23 cellular contexts compared by ENCODE assay signal in the genomic region with DNA sequence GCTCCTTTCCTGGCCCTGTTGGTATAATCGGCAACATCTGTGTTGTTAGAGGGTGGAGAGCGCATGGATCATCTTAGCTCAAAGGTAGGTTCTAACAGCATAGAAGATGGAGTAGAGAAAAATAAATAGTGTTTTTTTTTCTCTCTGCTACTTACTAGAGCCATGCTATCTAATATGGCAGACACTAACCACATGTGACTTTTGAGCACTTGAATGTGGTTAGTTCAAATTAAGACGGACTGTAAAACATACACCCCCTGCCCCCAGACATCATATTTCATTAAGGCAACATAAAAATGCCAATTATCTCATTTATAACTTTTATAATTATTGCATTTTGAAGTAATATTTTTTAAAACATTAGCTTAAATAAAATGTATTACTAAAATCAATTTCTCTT.
"Had no signal": no experiment of that assay in that cellular context is flagged by ENCODE, and none has a peak within 500 bp of the region (broad histone marks: within the 10 kb centered on the region; RNA-seq: fewer than 3 reads in every experiment).

No MANE protein-coding gene starts in this region.

- H3K4me1 Mint-ChIP-seq: memory B cell; neural crest cell; stimulated activated memory B cell treated with anti-CD40 and anti-IgM and Interleukin-4, amounts not matched to agents 10 μg/mL and 1 μg/mL and 100 μg/mL, for 72 hours; WTC11 had no signal

- H3K36me3 ChIP-seq: adrenal gland, ascending aorta, brain microvascular endothelial cell, heart left ventricle, pancreas, sigmoid colon, thyroid gland had no signal

- H3K27me3 ChIP-seq: adrenal gland, ascending aorta, brain microvascular endothelial cell, heart left ventricle, pancreas, sigmoid colon, thyroid gland had no signal

- DNase-seq: activated CD4-positive, alpha-beta memory T cell treated with anti-CD3 and anti-CD28 coated beads, Interleukin-2, amount 10 ng/mL, durations not matched to agents 7 days and 5 days; activated CD4-positive, alpha-beta T cell treated with anti-CD3 and anti-CD28 coated beads for 1 hour; activated CD4-positive, alpha-beta T cell treated with anti-CD3 and anti-CD28 coated beads, Interleukin-2, amount 10 ng/mL, durations not matched to agents 7 days and 5 days; activated T-cell treated with anti-CD3 and anti-CD28 coated beads, Interleukin-2, amount 50 U/mL, for 4 hours; adrenal gland; cortex of kidney; heart left ventricle; immature natural killer cell; naive thymus-derived CD8-positive, alpha-beta T cell; pancreas; psoas muscle; sigmoid colon; small intestine; stimulated activated CD4-positive, alpha-beta T cell treated with anti-CD3 and anti-CD28 coated beads, Interleukin-4, amount 100 ng/mL, for 4 hours; substantia nigra; thyroid gland had no signal

- H3K27ac ChIP-seq: adrenal gland, ascending aorta, heart left ventricle, pancreas, psoas muscle, sigmoid colon, thyroid gland had no signal

- H3K36me3 Mint-ChIP-seq: activated naive CD4-positive, alpha-beta T cell treated with anti-CD3 and anti-CD28 coated beads, Interleukin-2, amount 50 U/mL, for 24 hours; immature natural killer cell; memory B cell; naive thymus-derived CD8-positive, alpha-beta T cell; stimulated activated memory B cell treated with anti-CD40 and anti-IgM and Interleukin-4, amounts not matched to agents 10 μg/mL and 1 μg/mL and 100 μg/mL, for 72 hours; WTC11 had no signal

- H3K4me3 ChIP-seq: adrenal gland, ascending aorta, heart left ventricle, pancreas, psoas muscle, sigmoid colon, thyroid gland had no signal

- H3K9me3 ChIP-seq: adrenal gland, ascending aorta, heart left ventricle, pancreas, psoas muscle, sigmoid colon, thyroid gland had no signal

- H3K4me1 ChIP-seq: adrenal gland, ascending aorta, heart left ventricle, pancreas, psoas muscle, sigmoid colon, thyroid gland had no signal

- H3K9me3 Mint-ChIP-seq: activated T-cell treated with anti-CD3 and anti-CD28 coated beads, Interleukin-2, amount 50 U/mL, for 4 hours had no signal

- FAIRE-seq: pancreas, small intestine had no signal

- H3K27me3 Mint-ChIP-seq: activated CD4-positive, alpha-beta memory T cell treated with anti-CD3 and anti-CD28 coated beads, Interleukin-2, amount 10 ng/mL, durations not matched to agents 7 days and 5 days; activated CD4-positive, alpha-beta T cell treated with anti-CD3 and anti-CD28 coated beads, Interleukin-2, amount 10 ng/mL, durations not matched to agents 7 days and 5 days had no signal

- H3K4me3 Mint-ChIP-seq: activated CD4-positive, alpha-beta memory T cell treated with anti-CD3 and anti-CD28 coated beads, Interleukin-2, amount 10 ng/mL, durations not matched to agents 7 days and 5 days; activated CD4-positive, alpha-beta T cell treated with anti-CD3 and anti-CD28 coated beads, Interleukin-2, amount 10 ng/mL, durations not matched to agents 7 days and 5 days; activated naive CD4-positive, alpha-beta T cell treated with anti-CD3 and anti-CD28 coated beads, Interleukin-2, amount 50 U/mL, for 24 hours; activated T-cell treated with anti-CD3 and anti-CD28 coated beads, Interleukin-2, amount 50 U/mL, for 4 hours; immature natural killer cell; memory B cell; naive thymus-derived CD8-positive, alpha-beta T cell; neural crest cell; stimulated activated memory B cell treated with anti-CD40 and anti-IgM and Interleukin-4, amounts not matched to agents 10 μg/mL and 1 μg/mL and 100 μg/mL, for 72 hours; WTC11 had no signal

- ATAC-seq: heart left ventricle; naive thymus-derived CD8-positive, alpha-beta T cell; pancreas; psoas muscle; stimulated activated memory B cell treated with anti-CD40 and anti-IgM and Interleukin-4, amounts not matched to agents 10 μg/mL and 1 μg/mL and 100 μg/mL, for 72 hours; WTC11 had no signal

- H3K27ac Mint-ChIP-seq: activated CD4-positive, alpha-beta memory T cell treated with anti-CD3 and anti-CD28 coated beads, Interleukin-2, amount 10 ng/mL, durations not matched to agents 7 days and 5 days; activated CD4-positive, alpha-beta T cell treated with anti-CD3 and anti-CD28 coated beads, Interleukin-2, amount 10 ng/mL, durations not matched to agents 7 days and 5 days; immature natural killer cell; memory B cell; naive thymus-derived CD8-positive, alpha-beta T cell; stimulated activated memory B cell treated with anti-CD40 and anti-IgM and Interleukin-4, amounts not matched to agents 10 μg/mL and 1 μg/mL and 100 μg/mL, for 72 hours; WTC11 had no signal
